9 cellular contexts compared by ENCODE assay signal in the genomic region with DNA sequence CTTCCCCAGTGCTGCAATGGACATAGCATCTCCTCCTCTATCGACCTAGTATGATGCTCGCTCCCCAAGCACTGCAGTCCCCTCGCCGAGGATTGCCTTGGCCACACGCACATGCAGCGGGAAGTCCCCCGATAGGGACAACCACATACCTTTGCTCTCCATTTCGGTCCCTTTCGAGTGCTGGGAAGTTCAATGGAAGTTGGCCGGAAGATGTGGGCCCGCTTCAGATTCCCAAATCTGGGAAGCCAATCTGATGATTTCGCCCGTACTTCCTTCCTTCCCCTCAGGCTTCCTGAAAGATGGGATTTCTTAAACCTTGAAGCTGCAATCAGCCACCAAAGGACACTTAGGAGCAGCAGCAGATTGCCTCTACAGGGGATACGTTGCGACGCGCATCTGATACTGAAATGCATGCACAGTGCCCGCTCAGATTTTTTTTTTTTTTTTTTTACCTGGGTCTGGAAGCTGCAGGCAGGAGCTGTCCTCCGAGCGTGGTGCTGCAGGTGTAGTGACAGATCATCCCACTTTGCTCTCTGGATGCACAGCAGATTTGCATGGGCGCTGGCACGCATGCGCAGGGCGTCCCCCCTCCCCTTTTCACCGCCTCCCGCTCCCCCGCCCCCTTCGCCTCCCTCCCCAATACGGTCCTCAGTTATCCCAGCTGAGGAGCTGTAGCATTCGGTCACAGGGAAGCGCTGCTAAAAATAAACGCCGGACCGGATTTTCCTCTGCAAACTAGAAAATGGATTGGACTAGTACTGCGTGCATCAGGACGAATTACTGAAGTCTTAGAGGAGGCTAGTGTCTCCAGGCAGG. TPM values are rescaled to one million over a fixed set of nuclear protein-coding genes. Genes with fewer than 3 reads are reported as not detected.
DNase-seq lines count a peak whose midpoint lies in the region; ATAC-seq and TF ChIP-seq lines count a peak whose summit lies in the region.
"Had no signal": no experiment of that assay in that cellular context is flagged by ENCODE, and none has a peak within 500 bp of the region (broad histone marks: within the 10 kb centered on the region; RNA-seq: fewer than 3 reads in every experiment).

A gene (minus strand): TSS at position 510 of the 816 bp plus-strand sequence.

- H3K4me3 ChIP-seq in neuronal stem cell (ENCODE audit: low read length in 2 of 2) (peak within 1 kb of the TSS; percentile 24 to 51), foreskin fibroblast (ENCODE audit: low read depth in 1 of 2, low read length in 2 of 2) (no peak within 1 kb of the TSS)

- no peaks in the 10 kb centered on the region for H3K79me1 ChIP-seq in neuronal stem cell (ENCODE audit: low read depth, low read length)

- H3K36me3 ChIP-seq in neuronal stem cell (replicated peaks in 1 of 2; ENCODE audit: control insufficient read depth in 2 of 2, insufficient read depth in 2 of 2, low read length in 2 of 2), result no peaks in the 10 kb centered on the region

- H2BK5ac ChIP-seq in neuronal stem cell (ENCODE audit: low read length), result no peak within 1 kb of the TSS

- H3K14ac ChIP-seq in neuronal stem cell (ENCODE audit: low read length), result no peak within 1 kb of the TSS

- WGBS in neuronal stem cell (ENCODE audit: extremely low coverage in 2 of 2, insufficient read length in 2 of 2, insufficient replicate concordance in 1 of 2), 2 donors, result no CpG with 5 or more reads among the region's 36 CpGs

- H2BK120ac ChIP-seq in neuronal stem cell (ENCODE audit: low read depth, low read length), result no peak within 1 kb of the TSS

- H4K8ac ChIP-seq in neuronal stem cell (ENCODE audit: low read depth, low read length), result no peak within 1 kb of the TSS

- H3K9ac ChIP-seq in neuronal stem cell (ENCODE audit: low read depth, low read length, poor library complexity), result peak within 1 kb of the TSS; percentile 66

- H3K4me1 ChIP-seq in neuronal stem cell (ENCODE audit: control insufficient read depth in 2 of 2, insufficient read depth in 1 of 2, low read depth in 1 of 2, low read length in 2 of 2), result peaks cover 5 to 7% of the 10 kb centered on the region in 2 donors

- H3K4ac ChIP-seq in neuronal stem cell (ENCODE audit: low read length), result no peak within 1 kb of the TSS

- peaks cover 0 to 4% of the 10 kb centered on the region in 2 donors for H3K9me3 Mint-ChIP-seq in effector memory CD8-positive, alpha-beta T cell

- H3K27me3 ChIP-seq in neuronal stem cell (ENCODE audit: control insufficient read depth in 3 of 3, insufficient read depth in 3 of 3, low read depth in 1 of 3, low read length in 3 of 3), result peaks cover 0 to 8% (median 2%) of the 10 kb centered on the region in 3 experiments

- H4K91ac ChIP-seq in neuronal stem cell (ENCODE audit: low read depth, low read length, poor library complexity), result no peak within 1 kb of the TSS

- peaks cover 3% of the 10 kb centered on the region for H3K4me1 Mint-ChIP-seq in T-helper 17 cell
- H3K4me1 Mint-ChIP-seq in effector memory CD8-positive, alpha-beta T cell (ENCODE audit: low read depth in 2 of 2), result no peaks in the 10 kb centered on the region

- peak within 1 kb of the TSS; percentile 67 for H2AFZ ChIP-seq in neuronal stem cell (ENCODE audit: low read length)

- no peak for TF ChIP-seq CTCF in foreskin fibroblast (IDR thresholded peaks at IDR 0.05; ENCODE audit: low read depth, low read length)

- in situ Hi-C loops in Caki2 (cut with HindIII; ENCODE audit: low pct_unique_long_range_greater_than_20kb, low sequenced_read_pairs), result no loop called here

- no peak within 1 kb of the TSS for H3K23ac ChIP-seq in neuronal stem cell (ENCODE audit: low read depth, low read length, poor library complexity)

- H2BK15ac ChIP-seq in neuronal stem cell (ENCODE audit: low read length), result no peak within 1 kb of the TSS

- H3K4me3 Mint-ChIP-seq in T-helper 17 cell, result peak within 1 kb of the TSS; percentile 25
- no peak within 1 kb of the TSS for H3K4me3 Mint-ChIP-seq in effector memory CD8-positive, alpha-beta T cell

- H3K9me3 ChIP-seq in T-helper 17 cell (ENCODE audit: control insufficient read depth, low read length, poor library complexity, severe bottlenecking) (peaks cover 4% of the 10 kb centered on the region), neuronal stem cell (replicated peaks in 1 of 2; ENCODE audit: control insufficient read depth in 2 of 2, insufficient read depth in 1 of 2, low read depth in 1 of 2, low read length in 2 of 2) (no peaks in the 10 kb centered on the region)

- H3K27ac ChIP-seq in neuronal stem cell (replicated peaks; ENCODE audit: low read length), result no peak within 1 kb of the TSS

- peak within 1 kb of the TSS; percentile 51 for H3K18ac ChIP-seq in neuronal stem cell (ENCODE audit: low read length)

- peak within 1 kb of the TSS; percentile 78 for H3K4me2 ChIP-seq in neuronal stem cell (ENCODE audit: insufficient read depth, low read length, poor library complexity, severe bottlenecking)

- H2AK5ac ChIP-seq in neuronal stem cell (ENCODE audit: low read depth, low read length), result no peak within 1 kb of the TSS

- DNase-seq in Caki2 (ENCODE audit: low read depth) (peak; percentile 68), NCI-H1092 (lab: John Stamatoyannopoulos, UW) (peak; percentile 76), T-helper 17 cell (no peak), germinal center (ENCODE audit: low spot score) (peak; percentile 12), neuronal stem cell (ENCODE audit: low spot score) (peak; percentile 90), foreskin fibroblast (no peak)
- DNase-seq in effector memory CD8-positive, alpha-beta T cell, result no peak
- DNase-seq: activated T-cell treated with anti-CD3 and anti-CD28 coated beads, Interleukin-2, amount 50 U/mL, for 72 hours had no signal

- peaks cover 40% of the 10 kb centered on the region for H3K27me3 Mint-ChIP-seq in T-helper 17 cell
- H3K27me3 Mint-ChIP-seq in effector memory CD8-positive, alpha-beta T cell, result peaks cover 0 to 9% of the 10 kb centered on the region in 2 donors

- H3K27ac Mint-ChIP-seq in T-helper 17 cell, result no peak within 1 kb of the TSS
- no peak within 1 kb of the TSS for H3K27ac Mint-ChIP-seq in effector memory CD8-positive, alpha-beta T cell
- H3K27ac Mint-ChIP-seq: activated T-cell treated with anti-CD3 and anti-CD28 coated beads, Interleukin-2, amount 50 U/mL, for 72 hours had no signal

- ATAC-seq in T-helper 17 cell, result no peak
- ATAC-seq in effector memory CD8-positive, alpha-beta T cell (replicated peaks), result no peak
- ATAC-seq in GM21381 (IDR thresholded peaks at IDR 0.05; ENCODE audit: unreplicated experiment), result no peak

- no peak within 1 kb of the TSS for H2BK12ac ChIP-seq in neuronal stem cell (ENCODE audit: low read length)

- no peaks in the 10 kb centered on the region for H3K36me3 Mint-ChIP-seq in T-helper 17 cell (ENCODE audit: low read depth)
- no peaks in the 10 kb centered on the region for H3K36me3 Mint-ChIP-seq in effector memory CD8-positive, alpha-beta T cell (ENCODE audit: insufficient read depth)

RNA-seq across cellular contexts. Expression of the gene that starts here (rescaled TPM):
- total RNA-seq in Caki2 (2014; rRNA removed; shearing (Covaris generic); ENCODE audit: low replicate concordance), result 1.5 and 2.6 TPM in 2 replicates
- under 1 TPM in 1 of 2 donors, not detected in 1; 0.35 TPM for total RNA-seq in T-helper 17 cell
- polyA plus RNA-seq in neuronal stem cell (2013, experiment 1 of 2), result 4.5 TPM
- polyA plus RNA-seq in neuronal stem cell (2013, experiment 2 of 2), result 4.5 TPM
- total RNA-seq: activated T-cell treated with anti-CD3 and anti-CD28 coated beads, Interleukin-2, amount 50 U/mL, for 72 hours had no signal

Comparison
In these comparisons a context has a peak if more than half of its experiments do, and no peak if none do; other contexts are left out.
1. DNase-seq: peak in Caki2 (single experiment), NCI-H1092 (single experiment), germinal center (single experiment) and neuronal stem cell (single experiment); none in T-helper 17 cell (0 of 3), effector memory CD8-positive, alpha-beta T cell (0 of 3) and foreskin fibroblast (0 of 2).
2. H3K4me3 ChIP-seq: peak in neuronal stem cell (2 of 2); none in foreskin fibroblast (0 of 2).